In genomic region chr11:1418198-1418795, GRCh38 we compare ENCODE assay signal across 1 cellular context. TPM values are rescaled to one million over a fixed set of nuclear protein-coding genes. Genes with fewer than 3 reads are reported as not detected.
"Had no signal": no experiment of that assay in that cellular context is flagged by ENCODE, and none has a peak within 500 bp of the region (broad histone marks: within the 10 kb centered on the region; RNA-seq: fewer than 3 reads in every experiment).

No MANE protein-coding gene starts in this region.

RNA-seq across cellular contexts. Expression of gene BRSK2, which starts 28.6 kb away (rescaled TPM):
- polyA plus RNA-seq: naive thymus-derived CD4-positive, alpha-beta T cell had no signal
